Comparison of ENCODE assay signal across 29 cellular contexts in genomic region chr16:30348929-30349328, GRCh38. TPM values are rescaled to one million over a fixed set of nuclear protein-coding genes. Genes with fewer than 3 reads are reported as not detected.
A peak's percentile ranks its signal among the peaks of the same experiment; 100 is the strongest.
DNase-seq lines count a peak whose midpoint lies in the region; ATAC-seq, FAIRE-seq and TF ChIP-seq lines count a peak whose summit lies in the region.
"Had no signal": no experiment of that assay in that cellular context is flagged by ENCODE, and none has a peak within 500 bp of the region (broad histone marks: within the 10 kb centered on the region; RNA-seq: fewer than 3 reads in every experiment).

No MANE protein-coding gene starts in this region.

- POLR2A ChIA-PET in T-cell (lab: Charles Lee): interaction anchor here in 1 of 2 donors (0.6 kb wide), 3 partner anchors 29 to 285 kb away, joined by 3 to 6 read pairs (median 5); no protein-coding TSS in a partner anchor

- no peak for DNase-seq in activated naive CD8-positive, alpha-beta T cell treated with anti-CD3 and anti-CD28 coated beads for 36 hours
- no peak for DNase-seq in T-cell
- DNase-seq in immature natural killer cell: no peak
- DNase-seq in transverse colon: peak; percentile 3
- DNase-seq in urothelium cell line (ENCODE audit: low spot score): no peak
- DNase-seq in ecto neural progenitor cell (ENCODE audit: low spot score): no peak
- DNase-seq: ACHN; activated CD4-positive, alpha-beta memory T cell treated with anti-CD3 and anti-CD28 coated beads for 36 hours; activated CD4-positive, CD25-positive, alpha-beta regulatory T cell; C1 segment of cervical spinal cord; erythroblast; foreskin keratinocyte; H7; mesendoderm; NCI-H1092 treated with DMSO at 0.1 percent for 48 hours; NCI-H1930; NCI-H2227 treated with DMSO at 0.1 percent for 48 hours; NCI-H69; stimulated activated CD4-positive, alpha-beta T cell treated with anti-CD3 and anti-CD28 coated beads, Interleukin-1b, Interleukin-23, amount 100 ng/mL, for 48 hours had no signal

- no peaks in the 10 kb centered on the region for H3K27me3 ChIP-seq in transverse colon
- H3K27me3 ChIP-seq: foreskin keratinocyte, suprapubic skin had no signal

- H3K9me3 ChIP-seq in transverse colon: no peaks in the 10 kb centered on the region
- H3K9me3 ChIP-seq: suprapubic skin had no signal

- ATAC-seq in T-cell (replicated peaks in 1 of 4) (no peak), esophagus mucosa (no peak)
- ATAC-seq: activated naive CD4-positive, alpha-beta T cell treated with anti-CD3 and anti-CD28 coated beads, Interleukin-2, amount 50 U/mL, for 72 hours; foreskin keratinocyte had no signal

- no peak for FAIRE-seq in urothelium cell line (lab: Jason Lieb, UNC)

- H3K4me3 Mint-ChIP-seq in activated naive CD8-positive, alpha-beta T cell: no peak overlapping the region
- H3K4me3 Mint-ChIP-seq in activated naive CD8-positive, alpha-beta T cell treated with anti-CD3 and anti-CD28 coated beads for 36 hours: no peak overlapping the region
- no peak overlapping the region for H3K4me3 Mint-ChIP-seq in T-cell
- H3K4me3 Mint-ChIP-seq in immature natural killer cell: peak overlapping the region; percentile 67 to 91 (median 73)
- H3K4me3 Mint-ChIP-seq: activated CD4-positive, alpha-beta memory T cell treated with anti-CD3 and anti-CD28 coated beads for 36 hours had no signal

- H3K27me3 Mint-ChIP-seq in activated naive CD8-positive, alpha-beta T cell: no peaks in the 10 kb centered on the region
- no peaks in the 10 kb centered on the region for H3K27me3 Mint-ChIP-seq in activated naive CD8-positive, alpha-beta T cell treated with anti-CD3 and anti-CD28 coated beads for 36 hours
- no peaks in the 10 kb centered on the region for H3K27me3 Mint-ChIP-seq in T-cell
- H3K27me3 Mint-ChIP-seq in immature natural killer cell (ENCODE audit: low read depth in 3 of 3): peaks cover 4 to 15% (median 14%) of the 10 kb centered on the region in 3 donors
- H3K27me3 Mint-ChIP-seq: activated CD4-positive, alpha-beta memory T cell treated with anti-CD3 and anti-CD28 coated beads for 36 hours had no signal

- H3K4me1 ChIP-seq in transverse colon: peaks cover 12 to 26% (median 17%) of the 10 kb centered on the region in 4 donors
- H3K4me1 ChIP-seq: foreskin keratinocyte had no signal

- peak overlapping the region; percentile 69 for H3K27ac Mint-ChIP-seq in activated naive CD8-positive, alpha-beta T cell
- H3K27ac Mint-ChIP-seq in activated naive CD8-positive, alpha-beta T cell treated with anti-CD3 and anti-CD28 coated beads for 36 hours: no peak overlapping the region
- H3K27ac Mint-ChIP-seq in T-cell (peak overlapping the region; percentile 36 to 44), immature natural killer cell (peak overlapping the region; percentile 91 to 97 (median 92))

- intact Hi-C loops in transverse colon (cut with DNase I; ENCODE audit: low total_unique reads): no loop called here

- no peak for TF ChIP-seq CTCF in transverse colon (IDR thresholded peaks at IDR 0.05)

- peaks cover 16% of the 10 kb centered on the region for H3K4me1 Mint-ChIP-seq in activated naive CD8-positive, alpha-beta T cell (ENCODE audit: low read depth)
- peaks cover 29% of the 10 kb centered on the region for H3K4me1 Mint-ChIP-seq in activated naive CD8-positive, alpha-beta T cell treated with anti-CD3 and anti-CD28 coated beads for 36 hours
- H3K4me1 Mint-ChIP-seq in T-cell: peaks cover 6 to 30% (median 13%) of the 10 kb centered on the region in 3 donors
- H3K4me1 Mint-ChIP-seq in immature natural killer cell: peaks cover 48 to 53% of the 10 kb centered on the region in 2 donors

- in situ Hi-C loops in transverse colon (cut with MboI; ENCODE audit: low pct_ligation_motif_present in 1 of 4, low pct_unique_long_range_greater_than_20kb in 1 of 4, low sequenced_read_pairs in 3 of 4): no loop called here

- TF ChIP-seq EP300 in transverse colon (IDR thresholded peaks at IDR 0.05; ENCODE audit: low read depth): no peak

- CTCF ChIA-PET in T-cell (lab: Charles Lee): no interaction called here

- TF ChIP-seq POLR2A in transverse colon (IDR thresholded peaks at IDR 0.05): no peak

- no peak overlapping the region for H3K27ac ChIP-seq in transverse colon
- H3K27ac ChIP-seq: foreskin keratinocyte, suprapubic skin had no signal

- 92 to 97% methylated on average over 4 to 7 of the region's 7 CpGs for WGBS in transverse colon (ENCODE audit: low coverage in 1 of 2), 2 donors

- H3K4me3 ChIP-seq in transverse colon: no peak overlapping the region
- H3K4me3 ChIP-seq: GM12878, skin epidermis, suprapubic skin had no signal

- H3K36me3 Mint-ChIP-seq in activated naive CD8-positive, alpha-beta T cell: no peaks in the 10 kb centered on the region
- H3K36me3 Mint-ChIP-seq in activated naive CD8-positive, alpha-beta T cell treated with anti-CD3 and anti-CD28 coated beads for 36 hours: peaks cover 34% of the 10 kb centered on the region
- peaks cover 11% of the 10 kb centered on the region for H3K36me3 Mint-ChIP-seq in T-cell
- peaks cover 0 to 20% (median 0%) of the 10 kb centered on the region in 3 donors for H3K36me3 Mint-ChIP-seq in immature natural killer cell

- no peaks in the 10 kb centered on the region for H3K9me3 Mint-ChIP-seq in activated naive CD8-positive, alpha-beta T cell (ENCODE audit: low read depth)
- H3K9me3 Mint-ChIP-seq in activated naive CD8-positive, alpha-beta T cell treated with anti-CD3 and anti-CD28 coated beads for 36 hours: no peaks in the 10 kb centered on the region
- no peaks in the 10 kb centered on the region for H3K9me3 Mint-ChIP-seq in T-cell
- H3K9me3 Mint-ChIP-seq in immature natural killer cell: no peaks in the 10 kb centered on the region
- H3K9me3 Mint-ChIP-seq: activated CD4-positive, alpha-beta memory T cell treated with anti-CD3 and anti-CD28 coated beads for 36 hours; activated naive CD4-positive, alpha-beta T cell treated with anti-CD3 and anti-CD28 coated beads, Interleukin-2, amount 50 U/mL, for 72 hours had no signal

- peaks cover 0 to 21% (median 10%) of the 10 kb centered on the region in 4 donors for H3K36me3 ChIP-seq in transverse colon

RNA-seq across cellular contexts. Expression of gene CD2BP2, which starts 6.2 kb away (rescaled TPM):
- 10 to 100 TPM; 60.7 to 66.8 TPM for total RNA-seq in activated naive CD8-positive, alpha-beta T cell treated with anti-CD3 and anti-CD28 coated beads for 36 hours
- total RNA-seq in T-cell (10 to 100 TPM; 38.9 to 80.3 (median 73.3) TPM), transverse colon (10 to 100 TPM; 25.8 to 41.1 (median 33.0) TPM), esophagus mucosa (44.3 TPM)
- 10 to 100 TPM; 39.9 to 54.3 (median 42.9) TPM for polyA plus RNA-seq in immature natural killer cell

RNA-seq across cellular contexts. Expression of gene TBC1D10B, which starts 21.4 kb away (rescaled TPM):
- 10 to 100 TPM; 43.2 to 45.7 TPM for total RNA-seq in activated naive CD8-positive, alpha-beta T cell treated with anti-CD3 and anti-CD28 coated beads for 36 hours
- total RNA-seq in T-cell (10 to 100 TPM; 24.0 to 60.1 (median 52.5) TPM), transverse colon (10 to 100 TPM; 32.5 to 62.9 (median 40.3) TPM), esophagus mucosa (25.3 TPM)
- 10 to 100 TPM in 2 of 3 donors, 1 to 10 TPM in 1; 9.5 to 18.5 (median 10.1) TPM for polyA plus RNA-seq in immature natural killer cell

RNA-seq across cellular contexts. Expression of gene MYL11, which starts 25.7 kb away (rescaled TPM):
- total RNA-seq in activated naive CD8-positive, alpha-beta T cell treated with anti-CD3 and anti-CD28 coated beads for 36 hours: 1 to 10 TPM; 1.2 to 1.5 TPM
- total RNA-seq in T-cell: 1 to 10 TPM in 2 of 5 donors, under 1 TPM in 1, not detected in 2; 0.91 to 1.3 (median 1.1) TPM
- polyA plus RNA-seq in immature natural killer cell: 10 to 100 TPM; 10.9 to 22.2 (median 18.7) TPM
- 1 to 10 TPM in 1 of 4 donors, not detected in 3; 6.3 TPM for total RNA-seq in transverse colon
- 2.2 TPM for total RNA-seq in esophagus mucosa
- total RNA-seq: Daoy, foreskin keratinocyte, GM12878, H7, osteocyte, renal cortical epithelial cell, suprapubic skin had no signal

RNA-seq across cellular contexts. Expression of gene SEPTIN1, which starts 33.4 kb away (rescaled TPM):
- 100 to 1,000 TPM; 162 to 163 TPM for total RNA-seq in activated naive CD8-positive, alpha-beta T cell treated with anti-CD3 and anti-CD28 coated beads for 36 hours
- total RNA-seq in T-cell: 100 to 1,000 TPM; 191 to 259 (median 229) TPM
- polyA plus RNA-seq in immature natural killer cell: 100 to 1,000 TPM; 155 to 213 (median 161) TPM
- total RNA-seq in transverse colon: 1 to 10 TPM; 2.8 to 9.8 (median 4.8) TPM
- 2.4 TPM for total RNA-seq in esophagus mucosa
- total RNA-seq: cerebellum, Daoy, foreskin keratinocyte had no signal

RNA-seq across cellular contexts. Expression of gene ZNF48, which starts 46.3 kb away (rescaled TPM):
- 10 to 100 TPM in 1 of 2 experiments, 1 to 10 TPM in 1; 9.5 to 10.2 TPM for total RNA-seq in activated naive CD8-positive, alpha-beta T cell treated with anti-CD3 and anti-CD28 coated beads for 36 hours
- total RNA-seq in T-cell: 10 to 100 TPM in 3 of 5 donors, 1 to 10 TPM in 2; 7.3 to 17.5 (median 16.4) TPM
- polyA plus RNA-seq in immature natural killer cell: 1 to 10 TPM; 4.2 to 9.3 (median 5.7) TPM
- 10 to 100 TPM in 1 of 4 donors, 1 to 10 TPM in 2, not detected in 1; 5.8 to 10.5 (median 7.0) TPM for total RNA-seq in transverse colon
- total RNA-seq in esophagus mucosa: 2.6 TPM

Comparison
In these comparisons a context has a peak if more than half of its experiments do, and no peak if none do; other contexts are left out.
1. H3K4me3 Mint-ChIP-seq: peak in immature natural killer cell (5 of 5); none in activated naive CD8-positive, alpha-beta T cell (single experiment), activated naive CD8-positive, alpha-beta T cell treated with anti-CD3 and anti-CD28 coated beads for 36 hours (single experiment) and T-cell (0 of 3).